ENCODE assay signal across 1 cellular context in genomic region chrX:15576019-15576418, GRCh38.
TF ChIP-seq lines count a peak whose summit lies in the region.

No MANE protein-coding gene starts in this region.

TF ChIP-seq in endothelial cell of umbilical vein, 7 proteins besides CTCF, POLR2A, EP300 and RAD21 (continued from another document):
- TF ChIP-seq MAX (IDR thresholded peaks at IDR 0.05; ENCODE audit: insufficient read depth, insufficient read length) (no peak), GATA2 (IDR thresholded peaks at IDR 0.05; ENCODE audit: insufficient read depth, insufficient read length, low read depth, low read length) (no peak), EZH2 (IDR thresholded peaks at IDR 0.05; ENCODE audit: borderline replicate concordance, low read depth, low read length, severe bottlenecking) (no peak), FOS (IDR thresholded peaks at IDR 0.05; ENCODE audit: borderline replicate concordance, insufficient read depth, low read length) (no peak), MYC (IDR thresholded peaks at IDR 0.05; ENCODE audit: low read depth, low read length) (no peak)
